Comparison of ENCODE assay signal across 1 cellular context in genomic region chr20:52081066-52081465, GRCh38.
TF ChIP-seq lines count a peak whose summit lies in the region.

No MANE protein-coding gene starts in this region.

TF ChIP-seq in GM23338, 12 proteins besides CTCF, POLR2A, EP300 and RAD21 (continued from another document):
- TF ChIP-seq REST (IDR thresholded peaks at IDR 0.05; ENCODE audit: unreplicated experiment) = no peak
- TF ChIP-seq JUNB (IDR thresholded peaks at IDR 0.05; ENCODE audit: unreplicated experiment) = no peak
- TF ChIP-seq EZH2 (IDR thresholded peaks at IDR 0.05; ENCODE audit: low read depth, unreplicated experiment) = no peak
